Comparison of ENCODE assay signal across 8 cellular contexts in the genomic region with DNA sequence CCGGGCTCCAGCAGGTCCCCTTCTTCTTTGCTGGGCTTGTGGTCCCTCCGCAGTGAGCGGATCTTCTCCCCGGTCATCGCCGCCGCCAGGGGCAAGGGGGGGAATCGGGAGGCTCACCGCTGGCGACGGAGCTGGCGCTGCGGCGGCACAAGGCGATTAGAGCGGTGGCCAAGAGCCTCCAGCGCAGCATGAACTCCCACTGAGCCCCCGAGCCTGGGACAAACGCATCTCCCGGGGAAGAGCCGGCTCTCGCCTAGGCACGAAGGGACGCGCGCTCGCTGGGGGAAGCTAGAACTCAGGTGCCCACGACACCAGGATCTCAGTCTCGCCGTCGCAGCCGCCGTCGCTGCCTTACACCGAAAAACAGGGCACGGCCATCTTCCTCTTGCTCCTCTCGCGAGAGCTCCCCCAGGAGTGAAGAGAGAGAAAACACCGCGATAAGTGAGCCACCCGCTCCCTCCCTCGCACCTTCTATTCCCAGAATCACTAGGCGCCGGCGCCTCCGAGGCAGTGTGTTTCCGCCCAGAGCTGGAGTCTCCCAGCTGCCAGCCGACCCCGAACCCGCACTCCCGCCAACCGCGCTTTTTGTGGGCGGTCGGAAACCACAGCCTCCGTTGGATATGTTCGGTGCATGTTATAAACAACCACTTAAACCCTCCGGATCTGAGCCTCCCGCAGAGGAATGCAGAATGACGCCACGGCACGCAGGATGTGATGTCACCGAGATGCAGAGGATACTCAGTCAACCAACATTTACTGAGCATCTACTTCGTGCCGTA.
DNase-seq lines count a peak whose midpoint lies in the region; ATAC-seq and TF ChIP-seq lines count a peak whose summit lies in the region.

A gene with protein sequence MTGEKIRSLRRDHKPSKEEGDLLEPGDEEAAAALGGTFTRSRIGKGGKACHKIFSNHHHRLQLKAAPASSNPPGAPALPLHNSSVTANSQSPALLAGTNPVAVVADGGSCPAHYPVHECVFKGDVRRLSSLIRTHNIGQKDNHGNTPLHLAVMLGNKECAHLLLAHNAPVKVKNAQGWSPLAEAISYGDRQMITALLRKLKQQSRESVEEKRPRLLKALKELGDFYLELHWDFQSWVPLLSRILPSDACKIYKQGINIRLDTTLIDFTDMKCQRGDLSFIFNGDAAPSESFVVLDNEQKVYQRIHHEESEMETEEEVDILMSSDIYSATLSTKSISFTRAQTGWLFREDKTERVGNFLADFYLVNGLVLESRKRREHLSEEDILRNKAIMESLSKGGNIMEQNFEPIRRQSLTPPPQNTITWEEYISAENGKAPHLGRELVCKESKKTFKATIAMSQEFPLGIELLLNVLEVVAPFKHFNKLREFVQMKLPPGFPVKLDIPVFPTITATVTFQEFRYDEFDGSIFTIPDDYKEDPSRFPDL (minus strand): TSS at position 391 of the 779 bp plus-strand sequence. CDS start 314 bp downstream, at position 77.

- DNase-seq in AG09319 (ENCODE audit: extremely low read depth, low read depth) (peak; percentile 91), NCI-H446 (lab: John Stamatoyannopoulos, UW) (peak; percentile 95 to 98), cerebellar cortex (ENCODE audit: low spot score) (peak; percentile 97), islet precursor cell (peak; percentile 97)
- DNase-seq in stimulated activated CD4-positive, alpha-beta T cell treated with anti-CD3 and anti-CD28 coated beads, Interleukin-12 subunit alpha, Interleukin-12 subunit beta, amount 100 ng/mL, for 48 hours (ENCODE audit: low read depth in 2 of 3, low spot score in 1 of 3): peak; percentile 80 to 86 (median 84)

- ATAC-seq in GM19025 (IDR thresholded peaks at IDR 0.05; ENCODE audit: low read depth, unreplicated experiment): peak; percentile 89
- peak; percentile 91 for ATAC-seq in HG03342 (IDR thresholded peaks at IDR 0.05; ENCODE audit: unreplicated experiment)
- peak; percentile 91 to 92 for ATAC-seq in activated CD4-positive, CD25-positive, alpha-beta regulatory T cell treated with anti-CD3 and anti-CD28 coated beads, Interleukin-2, amount 50 U/mL, for 24 hours

- no peak for TF ChIP-seq CTCF in AG09319 (IDR thresholded peaks at IDR 0.05; ENCODE audit: low read depth, low read length)

Comparison
In these comparisons a context has a peak if more than half of its experiments do, and no peak if none do; other contexts are left out.
1. Peak in every context shown above with its lines: DNase-seq and ATAC-seq.